19 cellular contexts compared by ENCODE assay signal in genomic region chr4:185383451-185383850, GRCh38. TPM values are rescaled to one million over a fixed set of nuclear protein-coding genes. Genes with fewer than 3 reads are reported as not detected.
DNase-seq lines count a peak whose midpoint lies in the region; ATAC-seq and TF ChIP-seq lines count a peak whose summit lies in the region.
"Had no signal": no experiment of that assay in that cellular context is flagged by ENCODE, and none has a peak within 500 bp of the region (broad histone marks: within the 10 kb centered on the region; RNA-seq: fewer than 3 reads in every experiment).

No MANE protein-coding gene starts in this region.

- TF ChIP-seq POLR2A in breast epithelium (IDR thresholded peaks at IDR 0.05): no peak

- intact Hi-C loops in breast epithelium (cut with DNase I; ENCODE audit: low total_unique reads): no loop called here
- intact Hi-C loops in mucosa of descending colon (cut with DNase I, micrococcal nuclease): no loop called here

- no peaks in the 10 kb centered on the region for H3K4me1 ChIP-seq in breast epithelium
- H3K4me1 ChIP-seq in mucosa of descending colon (ENCODE audit: low read depth): peaks cover 11% of the 10 kb centered on the region
- H3K4me1 ChIP-seq: testis had no signal

- H3K27me3 ChIP-seq in breast epithelium: no peaks in the 10 kb centered on the region
- H3K27me3 ChIP-seq: ascending aorta, testis had no signal

- H3K9me3 ChIP-seq in breast epithelium (no peaks in the 10 kb centered on the region), mucosa of descending colon (no peaks in the 10 kb centered on the region)
- H3K9me3 ChIP-seq: ascending aorta, testis had no signal

- peak overlapping the region in 1 of 3 donors; percentile 31 for H3K4me3 ChIP-seq in breast epithelium
- H3K4me3 ChIP-seq in mucosa of descending colon: no peak overlapping the region
- H3K4me3 ChIP-seq: ascending aorta, testis had no signal

- H3K36me3 ChIP-seq in breast epithelium: no peaks in the 10 kb centered on the region
- no peaks in the 10 kb centered on the region for H3K36me3 ChIP-seq in mucosa of descending colon (ENCODE audit: low read depth)

- DNase-seq in HPDE6-E6E7 (ENCODE audit: extremely low spot score) (peak; percentile 44), breast epithelium (ENCODE audit: low spot score in 2 of 2) (peak; percentile 64 to 71), mucosa of descending colon (peak in 2 of 3 donors; percentile 44 to 71), NOMO-1 (lab: John Stamatoyannopoulos, UW; ENCODE audit: unreplicated experiment in 2 of 2) (no peak), GF-D8 (lab: John Stamatoyannopoulos, UW) (no peak)
- DNase-seq: activated CD8-positive, alpha-beta memory T cell treated with anti-CD3 and anti-CD28 coated beads for 24 hours; activated T-cell treated with anti-CD3 and anti-CD28 coated beads, Interleukin-2, amount 50 U/mL, for 72 hours; endodermal cell; GOT3; naive B cell; NCI-H1694; NCI-H524 treated with DMSO at 0.1 percent for 48 hours; OCI-M1; right cardiac atrium; testis had no signal

- peak overlapping the region; percentile 79 for H3K27ac ChIP-seq in C4-2B
- peak overlapping the region; percentile 71 to 81 for H3K27ac ChIP-seq in breast epithelium
- H3K27ac ChIP-seq: ascending aorta, testis had no signal

- TF ChIP-seq CTCF in C4-2B (conservative IDR thresholded peaks at IDR 0.05): no peak
- no peak for TF ChIP-seq CTCF in breast epithelium (IDR thresholded peaks at IDR 0.05)
- no peak for TF ChIP-seq CTCF in mucosa of descending colon (IDR thresholded peaks at IDR 0.05)

- peak; percentile 85 for ATAC-seq in mucosa of descending colon
- no peak for ATAC-seq in HG03175 (IDR thresholded peaks at IDR 0.05; ENCODE audit: unreplicated experiment)
- no peak for ATAC-seq in GM21528 (IDR thresholded peaks at IDR 0.05; ENCODE audit: low FRiP score, unreplicated experiment)
- ATAC-seq: activated T-cell treated with anti-CD3 and anti-CD28 coated beads, Interleukin-2, amount 50 U/mL, for 72 hours; right cardiac atrium had no signal

RNA-seq across cellular contexts. Expression of gene LRP2BP, which starts 12.3 kb away (rescaled TPM):
- 1 to 10 TPM in 2 of 3 donors, under 1 TPM in 1; 0.96 to 2.3 (median 1.6) TPM for total RNA-seq in breast epithelium
- total RNA-seq in mucosa of descending colon: 1 to 10 TPM in 1 of 3 donors, under 1 TPM in 2; 0.35 to 1.3 (median 0.41) TPM

RNA-seq across cellular contexts. Expression of gene ANKRD37, which starts 13.2 kb away (rescaled TPM):
- 10 to 100 TPM in 2 of 3 donors, 1 to 10 TPM in 1; 9.0 to 15.5 (median 10.2) TPM for total RNA-seq in breast epithelium
- total RNA-seq in mucosa of descending colon: 10 to 100 TPM in 1 of 3 donors, 1 to 10 TPM in 2; 7.6 to 14.2 (median 9.7) TPM

RNA-seq across cellular contexts. Expression of gene UFSP2, which starts 42.3 kb away (rescaled TPM):
- total RNA-seq in breast epithelium: 10 to 100 TPM; 20.6 to 48.3 (median 37.9) TPM
- total RNA-seq in mucosa of descending colon: 10 to 100 TPM; 19.3 to 32.9 (median 20.2) TPM

Comparison
In these comparisons a context has a peak if more than half of its experiments do, and no peak if none do; other contexts are left out.
1. DNase-seq: peak in HPDE6-E6E7 (single experiment), breast epithelium (2 of 2) and mucosa of descending colon (2 of 3); none in NOMO-1 (0 of 2) and GF-D8 (single experiment).